16 cellular contexts compared by ENCODE assay signal in the genomic region with DNA sequence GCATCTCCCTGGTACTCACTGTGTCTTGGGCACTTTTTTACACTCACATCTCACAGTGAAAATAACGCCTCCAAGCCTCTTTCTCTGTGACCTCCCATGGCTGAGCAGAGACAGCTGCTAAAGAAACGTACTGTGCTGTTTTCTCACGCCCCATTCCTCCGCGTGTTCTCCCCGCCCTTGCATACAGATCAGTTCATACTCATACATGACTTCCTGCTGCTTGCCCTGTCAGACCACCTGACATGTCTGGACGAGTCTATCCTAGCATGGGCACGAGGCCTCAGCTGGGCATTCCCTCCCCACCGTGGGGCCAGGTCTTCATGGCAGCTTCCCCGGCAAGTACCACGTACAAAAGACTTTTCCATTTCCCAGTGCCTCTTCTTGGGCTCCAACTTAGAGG. TPM values are rescaled to one million over a fixed set of nuclear protein-coding genes. Genes with fewer than 3 reads are reported as not detected.
DNase-seq lines count a peak whose midpoint lies in the region; ATAC-seq, FAIRE-seq and TF ChIP-seq lines count a peak whose summit lies in the region.
"Had no signal": no experiment of that assay in that cellular context is flagged by ENCODE, and none has a peak within 500 bp of the region (broad histone marks: within the 10 kb centered on the region; RNA-seq: fewer than 3 reads in every experiment).

No MANE protein-coding gene starts in this region.

- ATAC-seq in A549 (no peak), GM19025 (IDR thresholded peaks at IDR 0.05; ENCODE audit: low read depth, unreplicated experiment) (peak; percentile 79), HG02870 (IDR thresholded peaks at IDR 0.05; ENCODE audit: unreplicated experiment) (peak; percentile 86)
- ATAC-seq: left colon, Panc1 had no signal

- H3K4me3 ChIP-seq in A549, result no peak overlapping the region
- H3K4me3 ChIP-seq in brain microvascular endothelial cell (ENCODE audit: low read depth, low read length), result no peak overlapping the region

- TF ChIP-seq RAD21 in A549 (conservative IDR thresholded peaks at IDR 0.05 in 1 of 2, IDR thresholded peaks at IDR 0.05 in 1 of 2), result no peak

- in situ Hi-C loops in brain microvascular endothelial cell (cut with HindIII; ENCODE audit: low pct_ligation_motif_present, low sequenced_read_pairs), result no loop called here

- DNase-seq in A549 (ENCODE audit: low read depth in 1 of 2, low spot score in 1 of 2) (no peak), brain microvascular endothelial cell (no peak), SHP77 (lab: John Stamatoyannopoulos, UW) (no peak), head of caudate nucleus (no peak), NCI-H524 treated with DMSO at 0.1 percent for 48 hours (lab: John Stamatoyannopoulos, UW) (no peak)
- DNase-seq in stimulated activated naive CD4-positive, alpha-beta T cell treated with Interleukin-2 at 50 U/mL for 16 hours (lab: John Stamatoyannopoulos, UW), result no peak
- DNase-seq: activated T-cell treated with anti-CD3 and anti-CD28 coated beads, Interleukin-2, amount 50 U/mL, for 72 hours; central memory CD4-positive, alpha-beta T cell; foreskin melanocyte; left colon; NCI-H187; stimulated activated CD4-positive, alpha-beta T cell treated with anti-CD3 and anti-CD28 coated beads, Interleukin-4, amount 100 ng/mL, for 24 hours had no signal

- CTCF ChIA-PET in A549 (lab: Yijun Ruan, JAX), result interaction anchor here (1.8 kb wide), 1 partner anchor 56 kb away, joined by 4 read pairs; no protein-coding TSS in a partner anchor

- POLR2A ChIA-PET in A549 (lab: Yijun Ruan, JAX), result no interaction called here

- TF ChIP-seq CTCF in A549 (IDR thresholded peaks at IDR 0.05) (no peak), brain microvascular endothelial cell (IDR thresholded peaks at IDR 0.05; ENCODE audit: low read depth, low read length, missing control alignments) (no peak)

- intact Hi-C loops in head of caudate nucleus (cut with DNase I), result no loop called here

- H3K27me3 ChIP-seq in brain microvascular endothelial cell (replicated peaks), result no peaks in the 10 kb centered on the region

- WGBS in A549 (ENCODE audit: missing lambda C conversion rate), result 88% methylated on average over 11 of the region's 11 CpGs

- H3K9me3 ChIP-seq in A549, result 0 out of 3 replicates have a peak, but pooled peaks cover 4% of the 10 kb centered on the region

- no peaks in the 10 kb centered on the region for H3K36me3 ChIP-seq in brain microvascular endothelial cell (replicated peaks)

- H3K4me2 ChIP-seq in A549, result no peak overlapping the region

- no peak for FAIRE-seq in A549 (lab: Jason Lieb, UNC)

- TF ChIP-seq EP300 in A549 (IDR thresholded peaks at IDR 0.05), result no peak

- 0 out of 2 replicates have a peak, but pooled peaks have one; percentile 12 for TF ChIP-seq POLR2A in A549 (IDR thresholded peaks at IDR 0.05; ENCODE audit: low read length)

- peaks cover 14% of the 10 kb centered on the region; the same call in 2 of the 3 replicates for H3K4me1 ChIP-seq in A549
- H3K4me1 ChIP-seq: parathyroid adenoma had no signal

- H3K27ac ChIP-seq in A549 (no peak overlapping the region), brain microvascular endothelial cell (peak overlapping the region; percentile 85)
- H3K27ac ChIP-seq: parathyroid adenoma had no signal

TF ChIP-seq in A549, 52 proteins besides CTCF, POLR2A, EP300 and RAD21:
- TF ChIP-seq HOXA7 (CRISPR knock-in tag; IDR thresholded peaks at IDR 0.05), result no peak
- no peak for TF ChIP-seq KDM5A (IDR thresholded peaks at IDR 0.05)
- TF ChIP-seq NPAS2 (CRISPR knock-in tag; IDR thresholded peaks at IDR 0.05; ENCODE audit: borderline replicate concordance), result no peak
- TF ChIP-seq, protein P1, sequence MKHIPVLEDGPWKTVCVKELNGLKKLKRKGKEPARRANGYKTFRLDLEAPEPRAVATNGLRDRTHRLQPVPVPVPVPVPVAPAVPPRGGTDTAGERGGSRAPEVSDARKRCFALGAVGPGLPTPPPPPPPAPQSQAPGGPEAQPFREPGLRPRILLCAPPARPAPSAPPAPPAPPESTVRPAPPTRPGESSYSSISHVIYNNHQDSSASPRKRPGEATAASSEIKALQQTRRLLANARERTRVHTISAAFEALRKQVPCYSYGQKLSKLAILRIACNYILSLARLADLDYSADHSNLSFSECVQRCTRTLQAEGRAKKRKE (CRISPR knock-in tag; IDR thresholded peaks at IDR 0.05; ENCODE audit: low read depth), result no peak
- TF ChIP-seq ESRRA (IDR thresholded peaks at IDR 0.05; ENCODE audit: borderline replicate concordance, low read length), result no peak
- TF ChIP-seq PHF8 (IDR thresholded peaks at IDR 0.05; ENCODE audit: borderline replicate concordance, low read depth), result no peak
- no peak for TF ChIP-seq MYC (IDR thresholded peaks at IDR 0.05; ENCODE audit: borderline replicate concordance, low read length)

RNA-seq across cellular contexts. Expression of a gene that starts 21.2 kb away (rescaled TPM):
- polyA plus RNA-seq in A549 (2011; rRNA removed) (0.25 and 0.95 TPM in 2 replicates), A549 (2017; fragmentation: RNase III; extraction: RNeasy Plus Mini Kit Qiagen cat#74134 plus additional on column Dnase treatment) (0.10 to 0.11 TPM in 2 of 3 replicates, not detected in the other)
- polyA plus RNA-seq in A549 (2012; cell fraction: cytosol; rRNA removed), result 0.10 and 0.12 TPM in 2 replicates
- 0.06 and 0.22 TPM in 2 replicates for polyA plus RNA-seq in A549 (2012; cell fraction: nucleus; rRNA removed)
- polyA minus RNA-seq in A549 (2011; rRNA and poly(A)+ RNA removed), result 0.50 TPM in 1 of 2 replicates, not detected in the other

RNA-seq across cellular contexts. Expression of a gene that starts 31.0 kb away (rescaled TPM):
- polyA plus RNA-seq in A549 (2011; rRNA removed), result 0.70 and 0.98 TPM in 2 replicates
- polyA plus RNA-seq in A549 (2012; cell fraction: cytosol; rRNA removed), result 0.38 and 0.41 TPM in 2 replicates
- polyA plus RNA-seq in A549 (2012; cell fraction: nucleus; rRNA removed), result 0.58 and 0.95 TPM in 2 replicates
- polyA plus RNA-seq in A549 (2017; fragmentation: RNase III; extraction: RNeasy Plus Mini Kit Qiagen cat#74134 plus additional on column Dnase treatment), result 0.14 to 0.54 TPM (median 0.38 TPM) in 3 replicates
- 0.88 and 1.8 TPM in 2 replicates for polyA minus RNA-seq in A549 (2011; rRNA and poly(A)+ RNA removed)

RNA-seq across cellular contexts. Expression of a gene that starts 41.1 kb away (rescaled TPM):
- polyA plus RNA-seq in A549 (2011; rRNA removed), result 11.3 and 14.0 TPM in 2 replicates
- polyA plus RNA-seq in A549 (2012; cell fraction: cytosol; rRNA removed), result 4.3 and 4.4 TPM in 2 replicates
- 1.8 and 2.1 TPM in 2 replicates for polyA plus RNA-seq in A549 (2012; cell fraction: nucleus; rRNA removed)
- polyA plus RNA-seq in A549 (2017; fragmentation: RNase III; extraction: RNeasy Plus Mini Kit Qiagen cat#74134 plus additional on column Dnase treatment), result 14.0 to 17.1 TPM (median 15.9 TPM) in 3 replicates
- polyA minus RNA-seq in A549 (2011; rRNA and poly(A)+ RNA removed), result 3.9 and 7.9 TPM in 2 replicates

Comparison
In these comparisons a context has a peak if more than half of its experiments do, and no peak if none do; other contexts are left out.
1. ATAC-seq: peak in GM19025 (single experiment) and HG02870 (single experiment); none in A549 (0 of 2).